ENCODE assay signal across 8 cellular contexts in the genomic region with DNA sequence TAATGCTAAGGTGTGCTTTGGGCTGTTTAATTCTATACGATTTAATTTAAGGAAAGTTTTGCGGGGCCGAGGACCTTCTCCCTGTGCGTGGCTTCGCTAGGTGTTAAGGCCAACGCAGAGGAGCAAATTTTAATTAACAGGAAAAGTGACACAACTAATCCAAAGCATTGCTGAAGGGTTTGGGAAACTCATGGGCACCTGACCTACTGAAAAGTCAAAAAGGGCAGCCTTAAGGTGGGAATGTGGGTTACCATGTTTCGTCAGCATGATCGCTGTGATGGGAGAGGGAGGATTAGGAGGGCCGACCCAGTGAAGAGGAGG. TPM values are rescaled to one million over a fixed set of nuclear protein-coding genes. Genes with fewer than 3 reads are reported as not detected.
DNase-seq lines count a peak whose midpoint lies in the region; ATAC-seq and TF ChIP-seq lines count a peak whose summit lies in the region.

No MANE protein-coding gene starts in this region.

- H3K4me2 ChIP-seq in DND-41 (ENCODE audit: insufficient read depth, low read length) (peak overlapping the region; percentile 75), PC-9 (peak overlapping the region; percentile 95)

- H3K9ac ChIP-seq in DND-41 (ENCODE audit: low read depth, low read length), result peak overlapping the region; percentile 64

- ATAC-seq in DND-41 (ENCODE audit: insufficient read depth, low read depth) (no peak), GM21528 (IDR thresholded peaks at IDR 0.05; ENCODE audit: low FRiP score, unreplicated experiment) (no peak)

- BruUV-seq in PC-9 (replicated peaks; lab: Mats Ljungman, UMichigan), result TSS peak; percentile 93

- peak overlapping the region; percentile 94 for H2AFZ ChIP-seq in DND-41 (ENCODE audit: low read depth, low read length)
- H2AFZ ChIP-seq in PC-9, result peak overlapping the region; percentile 84

- POLR2A ChIA-PET in PC-9 (lab: Charles Lee; ENCODE audit: unreplicated experiment), result interaction anchor here (0.7 kb wide), 1 partner anchor 86 kb away, joined by 3 read pairs; no protein-coding TSS in a partner anchor

- H3K36me3 ChIP-seq in DND-41 (ENCODE audit: insufficient read depth, low read length) (peaks cover 50% of the 10 kb centered on the region), PC-9 (ENCODE audit: low read depth) (no peaks in the 10 kb centered on the region), ovary (no peaks in the 10 kb centered on the region)

- CTCF ChIA-PET in PC-9 (lab: Charles Lee), result interaction anchor here (1.1 kb wide), 1 partner anchor 11 kb away, joined by 3 read pairs; no protein-coding TSS in a partner anchor

- intact Hi-C loops in PC-9 (cut with micrococcal nuclease; ENCODE audit: unreplicated experiment), result no loop called here
- intact Hi-C loops in ovary (cut with DNase I), result no loop called here

- H4K20me1 ChIP-seq in DND-41 (ENCODE audit: insufficient read depth, low read length), result peaks cover 4% of the 10 kb centered on the region
- H4K20me1 ChIP-seq in PC-9 (ENCODE audit: insufficient read depth), result no peaks in the 10 kb centered on the region

- 41 to 51% (median 42%) methylated on average over 9 of the region's 9 CpGs for WGBS in ovary, 3 donors

- H3K4me1 ChIP-seq in DND-41 (ENCODE audit: insufficient read depth, low read length), result peaks cover 48% of the 10 kb centered on the region
- peaks cover 18% of the 10 kb centered on the region for H3K4me1 ChIP-seq in PC-9 (replicated peaks; ENCODE audit: insufficient read depth)
- peaks cover 2% of the 10 kb centered on the region for H3K4me1 ChIP-seq in ovary (ENCODE audit: insufficient read depth)

- peaks cover 21% of the 10 kb centered on the region; the same call in 1 of the 2 replicates for H3F3A ChIP-seq in PC-9 (ENCODE audit: insufficient read depth, low read depth)

- H3K4me3 ChIP-seq in DND-41 (ENCODE audit: low read depth in 1 of 2, low read length in 2 of 2) (peak overlapping the region; percentile 48 to 73; a peak in 3 of 4 replicates), PC-9 (peak overlapping the region; percentile 72), epithelial cell of esophagus (ENCODE audit: low read length) (peak overlapping the region; percentile 70), ovary (peak overlapping the region; percentile 87)

- TF ChIP-seq POLR2A in ovary (IDR thresholded peaks at IDR 0.05), result no peak

- peaks cover 24% of the 10 kb centered on the region for H3K79me2 ChIP-seq in DND-41 (ENCODE audit: insufficient read depth, low read length)
- H3K79me2 ChIP-seq in PC-9 (ENCODE audit: low read depth), result no peaks in the 10 kb centered on the region

- H3K27ac ChIP-seq in DND-41 (ENCODE audit: low read length) (peak overlapping the region; percentile 81), PC-9 (peak overlapping the region; percentile 52), ovary (peak overlapping the region in 1 of 2 donors; percentile 29)

- no peak for TF ChIP-seq EP300 in ovary (IDR thresholded peaks at IDR 0.05)

- H3K27me3 ChIP-seq in DND-41 (ENCODE audit: insufficient read depth, low read length, poor library complexity) (no peaks in the 10 kb centered on the region), PC-9 (ENCODE audit: insufficient read depth, low read depth) (no peaks in the 10 kb centered on the region), ovary (no peaks in the 10 kb centered on the region)

- no peaks in the 10 kb centered on the region for H3K9me2 ChIP-seq in PC-9 (ENCODE audit: insufficient read depth)

- no peak for TF ChIP-seq CTCF in DND-41 (IDR thresholded peaks at IDR 0.05; ENCODE audit: borderline replicate concordance, extremely low read depth, low read length, poor library complexity, severe bottlenecking)
- TF ChIP-seq CTCF in PC-9 (conservative IDR thresholded peaks at IDR 0.05), result no peak
- TF ChIP-seq CTCF in epithelial cell of esophagus (IDR thresholded peaks at IDR 0.05; ENCODE audit: insufficient read depth, low read depth, low read length, missing control alignments), result no peak
- no peak for TF ChIP-seq CTCF in ovary (IDR thresholded peaks at IDR 0.05)

- H3K9me3 ChIP-seq in DND-41 (ENCODE audit: insufficient read depth, low read length, severe bottlenecking) (no peaks in the 10 kb centered on the region), PC-9 (ENCODE audit: insufficient read depth, low read depth) (no peaks in the 10 kb centered on the region), ovary (no peaks in the 10 kb centered on the region)

- DNase-seq in DND-41 (no peak), PC-9 (no peak), epithelial cell of esophagus (ENCODE audit: low read depth) (no peak), ovary (no peak), NCI-H1092 treated with DMSO at 0.1 percent for 48 hours (lab: John Stamatoyannopoulos, UW) (no peak), HK-2 (ENCODE audit: unreplicated experiment) (no peak), pons (ENCODE audit: low spot score) (no peak)

RNA-seq across cellular contexts. Expression of gene CUL9, which starts 0.4 kb away (rescaled TPM):
- 52.8 and 71.6 TPM in 2 replicates for total RNA-seq in PC-9 (2021)
- 10 to 100 TPM; 24.2 to 44.5 (median 33.0) TPM for total RNA-seq in ovary
- 10 to 100 TPM; 15.9 to 20.8 TPM for polyA plus RNA-seq in ovary

RNA-seq across cellular contexts. Expression of gene SRF, which starts 10.5 kb away (rescaled TPM):
- 22.0 and 25.4 TPM in 2 replicates for total RNA-seq in PC-9 (2021)
- 10 to 100 TPM; 21.0 to 73.3 (median 38.0) TPM for total RNA-seq in ovary
- polyA plus RNA-seq in ovary, result 10 to 100 TPM; 26.6 to 26.9 TPM

RNA-seq across cellular contexts. Expression of gene DNPH1, which starts 47.7 kb away (rescaled TPM):
- total RNA-seq in PC-9 (2021) (43.5 and 57.0 TPM in 2 replicates), ovary (100 to 1,000 TPM in 1 of 7 donors, 10 to 100 TPM in 6; 25.0 to 120 (median 44.7) TPM)
- polyA plus RNA-seq in ovary, result 10 to 100 TPM; 13.6 to 55.5 TPM
